ENCODE assay signal across 22 cellular contexts in the genomic region with DNA sequence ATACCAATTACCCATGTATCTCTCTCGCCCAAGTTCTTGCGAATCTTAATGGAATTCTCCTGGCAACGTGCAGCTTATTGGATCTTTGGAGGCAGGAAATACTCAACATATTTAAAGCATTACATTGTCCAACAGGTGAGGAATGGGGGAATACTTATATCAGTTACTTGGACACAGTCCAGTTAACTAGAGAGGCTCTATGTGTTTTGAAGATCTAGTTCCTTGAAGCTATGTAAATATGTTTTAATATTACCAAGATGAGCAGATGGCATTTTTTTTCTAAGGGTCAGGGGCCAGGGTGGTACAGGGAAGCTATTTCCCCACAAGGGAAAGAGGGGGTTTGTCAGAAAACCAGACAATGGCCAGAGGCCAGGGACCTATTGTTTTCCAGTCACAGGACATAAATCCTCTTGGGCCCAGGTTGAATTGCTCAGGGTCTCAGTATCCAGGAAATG. TPM values are rescaled to one million over a fixed set of nuclear protein-coding genes. Genes with fewer than 3 reads are reported as not detected.
A peak's percentile ranks its signal among the peaks of the same experiment; 100 is the strongest.
DNase-seq lines count a peak whose midpoint lies in the region; ATAC-seq and TF ChIP-seq lines count a peak whose summit lies in the region.
"Had no signal": no experiment of that assay in that cellular context is flagged by ENCODE, and none has a peak within 500 bp of the region (broad histone marks: within the 10 kb centered on the region; RNA-seq: fewer than 3 reads in every experiment).

No MANE protein-coding gene starts in this region.

- in situ Hi-C loops in mammary epithelial cell (cut with MboI; ENCODE audit: low sequenced_read_pairs in 2 of 2) = no loop called here

- no peak overlapping the region for H3K27ac Mint-ChIP-seq in activated naive CD4-positive, alpha-beta T cell treated with anti-CD3 and anti-CD28 coated beads, Interleukin-2, amount 50 U/mL, for 72 hours
- H3K27ac Mint-ChIP-seq: activated CD4-positive, alpha-beta memory T cell treated with anti-CD3 and anti-CD28 coated beads for 36 hours; activated T-helper 1 cell treated with anti-CD3 and anti-CD28 coated beads, Interleukin-12 subunit alpha, Interleukin-12 subunit beta, Interleukin-2, Interleukin-4 antibody, amounts not matched to agents 30 ng/mL and 10 ng/mL and 1 ng/mL, durations not matched to agents 14 hours and 24 hours and 36 hours; H9; nephron had no signal

- no peak for ATAC-seq in activated naive CD4-positive, alpha-beta T cell treated with anti-CD3 and anti-CD28 coated beads, Interleukin-2, amount 50 U/mL, for 72 hours
- ATAC-seq in GM19324 (IDR thresholded peaks at IDR 0.05; ENCODE audit: low FRiP score, unreplicated experiment) = no peak
- ATAC-seq: esophagus mucosa, right cardiac atrium had no signal

- H2AFZ ChIP-seq in mammary epithelial cell (ENCODE audit: low read depth, low read length) = peak overlapping the region; percentile 73

- H3K4me1 ChIP-seq in mammary epithelial cell (ENCODE audit: insufficient read depth, low read length) = peaks cover 18% of the 10 kb centered on the region
- H3K4me1 ChIP-seq: adrenal gland had no signal

- no peaks in the 10 kb centered on the region for H3K27me3 ChIP-seq in mammary epithelial cell (ENCODE audit: insufficient read depth, low read length)

- H3K36me3 Mint-ChIP-seq in activated naive CD4-positive, alpha-beta T cell treated with anti-CD3 and anti-CD28 coated beads, Interleukin-2, amount 50 U/mL, for 72 hours = no peaks in the 10 kb centered on the region
- H3K36me3 Mint-ChIP-seq: activated CD4-positive, alpha-beta memory T cell treated with anti-CD3 and anti-CD28 coated beads for 36 hours had no signal

- CTCF ChIA-PET in mammary epithelial cell (lab: Charles Lee; ENCODE audit: low non-redundant PET) = interaction anchor here (0.5 kb wide), 1 partner anchor 159 kb away, joined by 3 read pairs; no protein-coding TSS in a partner anchor

- BruUV-seq in mammary epithelial cell (replicated peaks; lab: Mats Ljungman, UMichigan) = no TSS peak

- TF ChIP-seq CTCF in mammary epithelial cell (conservative IDR thresholded peaks at IDR 0.05 in 1 of 2, IDR thresholded peaks at IDR 0.05 in 1 of 2; ENCODE audit: extremely low read depth in 1 of 2, insufficient read depth in 1 of 2, low read depth in 1 of 2, low read length in 2 of 2) = no peak

- no peaks in the 10 kb centered on the region for H3K79me2 ChIP-seq in mammary epithelial cell (ENCODE audit: insufficient read depth, low read length)

- no peaks in the 10 kb centered on the region for H3K9me3 Mint-ChIP-seq in activated naive CD4-positive, alpha-beta T cell treated with anti-CD3 and anti-CD28 coated beads, Interleukin-2, amount 50 U/mL, for 72 hours
- H3K9me3 Mint-ChIP-seq: activated CD4-positive, alpha-beta memory T cell treated with anti-CD3 and anti-CD28 coated beads for 36 hours; activated T-helper 1 cell treated with anti-CD3 and anti-CD28 coated beads, Interleukin-12 subunit alpha, Interleukin-12 subunit beta, Interleukin-2, Interleukin-4 antibody, amounts not matched to agents 30 ng/mL and 10 ng/mL and 1 ng/mL, durations not matched to agents 14 hours and 24 hours and 36 hours; nephron had no signal

- DNase-seq in EL (peak; percentile 19), NCI-H2029 (lab: John Stamatoyannopoulos, UW) (peak; percentile 17), mammary epithelial cell (peak; percentile 72), left kidney (ENCODE audit: low read depth, low spot score) (peak; percentile 3), D341Med (ENCODE audit: low spot score) (no peak)
- DNase-seq in stimulated activated CD4-positive, alpha-beta T cell treated with anti-CD3 and anti-CD28 coated beads, Interleukin-2, amount 100 ng/mL, for 24 hours = no peak
- DNase-seq in activated naive CD4-positive, alpha-beta T cell treated with anti-CD3 and anti-CD28 coated beads, Interleukin-2, amount 50 U/mL, for 72 hours (ENCODE audit: low spot score in 2 of 2) = no peak
- DNase-seq: activated CD4-positive, alpha-beta memory T cell treated with anti-CD3 and anti-CD28 coated beads for 36 hours; H9; hypothalamus; NCI-H345; right cardiac atrium; stimulated activated CD4-positive, alpha-beta T cell treated with anti-CD3 and anti-CD28 coated beads, Interleukin-4, amount 100 ng/mL, for 4 hours had no signal

- 10% methylated on average over 3 of the region's 3 CpGs for WGBS in mammary epithelial cell (ENCODE audit: low coverage, missing lambda C conversion rate)

- peak overlapping the region in 1 of 3 experiments; percentile 20 for H3K4me3 ChIP-seq in mammary epithelial cell (replicated peaks in 1 of 3; ENCODE audit: insufficient read depth in 1 of 3, low read depth in 2 of 3, low read length in 3 of 3)
- H3K4me3 ChIP-seq: adrenal gland, SK-N-MC, upper lobe of left lung had no signal

- H3K36me3 ChIP-seq in mammary epithelial cell (ENCODE audit: insufficient read depth, low read length) = no peaks in the 10 kb centered on the region
- H3K36me3 ChIP-seq: adrenal gland, upper lobe of left lung had no signal

- H4K20me1 ChIP-seq in mammary epithelial cell (ENCODE audit: insufficient read depth, low read length) = no peaks in the 10 kb centered on the region

- H3K4me2 ChIP-seq in mammary epithelial cell (ENCODE audit: insufficient read depth, low read depth, low read length) = peak overlapping the region; percentile 62

- H3K9me3 ChIP-seq in mammary epithelial cell (replicated peaks; ENCODE audit: insufficient read depth, low read length) = no peaks in the 10 kb centered on the region
- H3K9me3 ChIP-seq: adrenal gland, upper lobe of left lung had no signal

- H3K9ac ChIP-seq in mammary epithelial cell (ENCODE audit: insufficient read depth, low read length) = no peak overlapping the region

- intact Hi-C loops in mammary epithelial cell (cut with micrococcal nuclease) = no loop called here

- H3K27ac ChIP-seq in mammary epithelial cell (ENCODE audit: insufficient read depth, low read depth, low read length) = peak overlapping the region; percentile 22
- H3K27ac ChIP-seq: adrenal gland, SK-N-MC, upper lobe of left lung had no signal

- dilution Hi-C loops in mammary epithelial cell (cut with HindIII; ENCODE audit: low sequenced_read_pairs) = no loop called here

RNA-seq across cellular contexts. Expression of a gene that starts 26.8 kb away (rescaled TPM):
- not detected for total RNA-seq in mammary epithelial cell
- polyA plus RNA-seq in mammary epithelial cell = not detected
- not detected for polyA minus RNA-seq in mammary epithelial cell
- not detected for total RNA-seq in activated naive CD4-positive, alpha-beta T cell treated with anti-CD3 and anti-CD28 coated beads, Interleukin-2, amount 50 U/mL, for 72 hours
- total RNA-seq: activated CD4-positive, alpha-beta memory T cell treated with anti-CD3 and anti-CD28 coated beads for 36 hours; activated T-helper 1 cell treated with anti-CD3 and anti-CD28 coated beads, Interleukin-12 subunit alpha, Interleukin-12 subunit beta, Interleukin-2, Interleukin-4 antibody, amounts not matched to agents 30 ng/mL and 10 ng/mL and 1 ng/mL, durations not matched to agents 14 hours and 24 hours and 36 hours; H9; liver; right cardiac atrium; upper lobe of left lung had no signal
- polyA plus RNA-seq: BJ, liver, right cardiac atrium had no signal

Comparison
In these comparisons a context has a peak if more than half of its experiments do, and no peak if none do; other contexts are left out.
1. DNase-seq: peak in EL (single experiment), NCI-H2029 (single experiment), mammary epithelial cell (single experiment) and left kidney (single experiment); none in D341Med (single experiment), stimulated activated CD4-positive, alpha-beta T cell treated with anti-CD3 and anti-CD28 coated beads, Interleukin-2, amount 100 ng/mL, for 24 hours (0 of 2) and activated naive CD4-positive, alpha-beta T cell treated with anti-CD3 and anti-CD28 coated beads, Interleukin-2, amount 50 U/mL, for 72 hours (0 of 2).